Comparison of ENCODE assay signal across 19 cellular contexts in genomic region chr10:86287966-86288579, GRCh38.
DNase-seq lines count a peak whose midpoint lies in the region; ATAC-seq, FAIRE-seq and TF ChIP-seq lines count a peak whose summit lies in the region.
"Had no signal": no experiment of that assay in that cellular context is flagged by ENCODE, and none has a peak within 500 bp of the region (broad histone marks: within the 10 kb centered on the region; RNA-seq: fewer than 3 reads in every experiment).

No MANE protein-coding gene starts in this region.

- FAIRE-seq in bronchial epithelial cell (lab: Jason Lieb, UNC) (peak; percentile 23), RCC 7860 (lab: Jason Lieb, UNC) (no peak)
- FAIRE-seq: A549, GM12891 had no signal

- peak overlapping the region; percentile 31 for H3K27ac ChIP-seq in substantia nigra (ENCODE audit: low read depth, low read length, poor library complexity, severe bottlenecking)
- H3K27ac ChIP-seq: A549, ascending aorta, right lobe of liver, tibial artery, VCaP had no signal

- TF ChIP-seq CTCF in bronchial epithelial cell (IDR thresholded peaks at IDR 0.05; ENCODE audit: insufficient read depth, low read length, severe bottlenecking), result no peak

- DNase-seq in NCI-H2171 treated with DMSO at 0.1 percent for 48 hours (lab: John Stamatoyannopoulos, UW) (peak; percentile 24), NCI-H2171 (lab: John Stamatoyannopoulos, UW) (no peak), NCI-H1436 (lab: John Stamatoyannopoulos, UW) (peak; percentile 75), bronchial epithelial cell (ENCODE audit: low read depth) (no peak), substantia nigra (lab: John Stamatoyannopoulos, UW) (no peak), glomerular visceral epithelial cell (ENCODE audit: extremely low spot score) (no peak), RCC 7860 (ENCODE audit: low spot score) (no peak)
- DNase-seq: activated naive CD4-positive, alpha-beta T cell; CD8-positive, alpha-beta memory T cell; HCEC 1CT; NCI-H510A had no signal

- H3K27me3 ChIP-seq in bronchial epithelial cell (ENCODE audit: control insufficient read depth, insufficient read depth, low read length), result no peaks in the 10 kb centered on the region
- H3K27me3 ChIP-seq: ascending aorta, right lobe of liver, tibial artery had no signal

- no peak for ATAC-seq in GM21526 (IDR thresholded peaks at IDR 0.05; ENCODE audit: low FRiP score, unreplicated experiment)
- ATAC-seq: A549, esophagus mucosa, right lobe of liver had no signal

- H3K36me3 ChIP-seq in bronchial epithelial cell (ENCODE audit: control insufficient read depth, insufficient read depth, low read length), result no peaks in the 10 kb centered on the region
- H3K36me3 ChIP-seq: ascending aorta, right lobe of liver, tibial artery had no signal

- no peak overlapping the region for H3K4me3 ChIP-seq in bronchial epithelial cell (ENCODE audit: low read depth, low read length)
- H3K4me3 ChIP-seq: A549, ascending aorta, right lobe of liver, tibial artery had no signal

Comparison
In these comparisons a context has a peak if more than half of its experiments do, and no peak if none do; other contexts are left out.
1. DNase-seq: peak in NCI-H2171 treated with DMSO at 0.1 percent for 48 hours (single experiment) and NCI-H1436 (single experiment); none in NCI-H2171 (single experiment), bronchial epithelial cell (single experiment), substantia nigra (0 of 49), glomerular visceral epithelial cell (single experiment) and RCC 7860 (single experiment).